In genomic region chr18:57137847-57138246, GRCh38 we compare ENCODE assay signal across 40 cellular contexts. TPM values are rescaled to one million over a fixed set of nuclear protein-coding genes. Genes with fewer than 3 reads are reported as not detected.
"Had no signal": no experiment of that assay in that cellular context is flagged by ENCODE, and none has a peak within 500 bp of the region (broad histone marks: within the 10 kb centered on the region; RNA-seq: fewer than 3 reads in every experiment).

No MANE protein-coding gene starts in this region.

- DNase-seq: Kasumi-1, MG63, MM.1S, MV-4-11, NCI-H1048, NCI-H1092, NCI-H1092 treated with DMSO at 0.1 percent for 48 hours, NCI-H1105, NCI-H1105 treated with DMSO at 0.1 percent for 48 hours, NCI-H1417, NCI-H1417 treated with DMSO at 0.1 percent for 48 hours, NCI-H1436, NCI-H1436 treated with DMSO at 0.1 percent for 48 hours, NCI-H146, NCI-H1694, NCI-H1694 treated with DMSO at 0.1 percent for 48 hours, NCI-H187, NCI-H187 treated with DMSO at 0.1 percent for 48 hours, NCI-H1930, NCI-H2029, NCI-H2029 treated with DMSO at 0.1 percent for 48 hours, NCI-H2081, NCI-H2081 treated with DMSO at 0.1 percent for 48 hours, NCI-H2107, NCI-H2171, NCI-H2171 treated with DMSO at 0.1 percent for 48 hours, NCI-H2227 treated with DMSO at 0.1 percent for 48 hours, NCI-H226, NCI-H345, NCI-H446, NCI-H446 treated with DMSO at 0.1 percent for 48 hours, NCI-H510A, NCI-H510A treated with DMSO at 0.1 percent for 48 hours, NCI-H524, NCI-H524 treated with DMSO at 0.1 percent for 48 hours, NCI-H526 had no signal

- H3K36me3 ChIP-seq: MG63 had no signal

- H3K27me3 ChIP-seq: MG63 had no signal

- H3K9me3 ChIP-seq: MG63 had no signal

- H3K4me3 ChIP-seq: MG63 had no signal

RNA-seq across cellular contexts. Expression of gene BOD1L2, which starts 9.0 kb away (rescaled TPM):
- total RNA-seq: LHCN-M2, M059J, MCF 10A, NCI-H460 had no signal
